ENCODE assay signal across 1 cellular context in the genomic region with DNA sequence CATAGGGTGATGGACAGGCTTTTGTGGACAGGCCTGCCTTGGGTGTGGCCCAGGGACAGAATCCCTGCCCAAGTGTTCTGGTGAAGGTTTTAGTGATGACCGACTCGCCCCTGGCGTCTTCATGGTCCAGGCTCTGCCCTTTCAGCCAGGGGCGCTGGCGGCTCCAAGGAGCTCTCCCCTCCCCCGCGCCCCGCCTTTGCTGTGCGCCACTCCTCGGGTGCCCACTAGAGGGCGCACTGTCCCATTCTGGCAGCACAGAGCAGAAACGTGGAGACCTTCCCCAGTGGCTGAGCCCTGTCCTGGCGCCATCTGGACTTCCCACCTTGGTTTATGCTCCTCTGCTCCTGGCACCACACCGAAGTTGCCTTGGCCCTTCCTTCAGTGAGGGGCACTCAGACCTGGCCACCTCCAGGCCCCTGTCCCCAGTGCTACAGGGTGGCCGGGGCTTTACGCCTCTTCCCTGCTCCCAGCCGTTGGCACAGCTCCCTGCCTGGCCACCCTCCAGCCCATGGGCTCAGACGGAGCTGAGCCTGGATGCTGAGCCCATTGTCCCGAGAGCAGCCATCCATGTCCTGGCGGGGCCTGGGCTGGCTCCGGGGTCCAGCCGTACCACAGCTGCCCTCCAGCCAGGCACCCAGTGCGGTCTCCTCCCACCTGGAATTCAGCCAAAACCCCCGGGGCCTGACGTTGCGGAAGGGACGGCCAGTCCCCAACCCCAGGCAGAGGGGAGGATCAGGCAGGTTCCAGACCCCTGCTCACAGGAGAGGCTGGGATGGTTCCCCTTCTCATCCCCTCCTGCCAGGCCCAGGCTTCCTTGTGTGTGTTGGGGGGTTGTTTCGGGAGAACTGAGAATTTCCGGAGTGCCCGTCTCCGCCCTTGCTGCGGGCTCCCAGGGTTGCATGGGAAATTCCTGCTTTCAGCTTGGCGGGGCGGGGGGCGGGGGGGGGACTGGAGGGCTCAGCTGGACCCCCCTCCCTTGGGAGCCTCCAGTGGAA.
TF ChIP-seq lines count a peak whose summit lies in the region.

No MANE protein-coding gene starts in this region.

TF ChIP-seq in GM12878, 131 proteins besides CTCF, POLR2A, EP300 and RAD21 (continued from another document and continues in another):
- TF ChIP-seq SP1 (IDR thresholded peaks at IDR 0.05; ENCODE audit: low read depth, low read length), result peak; percentile 58
- peak; percentile 79 for TF ChIP-seq GATAD2B (conservative IDR thresholded peaks at IDR 0.05; ENCODE audit: low read depth)
- no peak for TF ChIP-seq ZNF622 (IDR thresholded peaks at IDR 0.05)
- TF ChIP-seq CBX5 (IDR thresholded peaks at IDR 0.05; ENCODE audit: low read depth), result peak; percentile 85; the same call in 1 of the 2 replicates
- TF ChIP-seq MXI1 (IDR thresholded peaks at IDR 0.05; ENCODE audit: low read depth, low read length), result peak; percentile 71; the same call in 1 of the 2 replicates
- TF ChIP-seq NBN (IDR thresholded peaks at IDR 0.05), result peak; percentile 91
- TF ChIP-seq, protein P1, sequence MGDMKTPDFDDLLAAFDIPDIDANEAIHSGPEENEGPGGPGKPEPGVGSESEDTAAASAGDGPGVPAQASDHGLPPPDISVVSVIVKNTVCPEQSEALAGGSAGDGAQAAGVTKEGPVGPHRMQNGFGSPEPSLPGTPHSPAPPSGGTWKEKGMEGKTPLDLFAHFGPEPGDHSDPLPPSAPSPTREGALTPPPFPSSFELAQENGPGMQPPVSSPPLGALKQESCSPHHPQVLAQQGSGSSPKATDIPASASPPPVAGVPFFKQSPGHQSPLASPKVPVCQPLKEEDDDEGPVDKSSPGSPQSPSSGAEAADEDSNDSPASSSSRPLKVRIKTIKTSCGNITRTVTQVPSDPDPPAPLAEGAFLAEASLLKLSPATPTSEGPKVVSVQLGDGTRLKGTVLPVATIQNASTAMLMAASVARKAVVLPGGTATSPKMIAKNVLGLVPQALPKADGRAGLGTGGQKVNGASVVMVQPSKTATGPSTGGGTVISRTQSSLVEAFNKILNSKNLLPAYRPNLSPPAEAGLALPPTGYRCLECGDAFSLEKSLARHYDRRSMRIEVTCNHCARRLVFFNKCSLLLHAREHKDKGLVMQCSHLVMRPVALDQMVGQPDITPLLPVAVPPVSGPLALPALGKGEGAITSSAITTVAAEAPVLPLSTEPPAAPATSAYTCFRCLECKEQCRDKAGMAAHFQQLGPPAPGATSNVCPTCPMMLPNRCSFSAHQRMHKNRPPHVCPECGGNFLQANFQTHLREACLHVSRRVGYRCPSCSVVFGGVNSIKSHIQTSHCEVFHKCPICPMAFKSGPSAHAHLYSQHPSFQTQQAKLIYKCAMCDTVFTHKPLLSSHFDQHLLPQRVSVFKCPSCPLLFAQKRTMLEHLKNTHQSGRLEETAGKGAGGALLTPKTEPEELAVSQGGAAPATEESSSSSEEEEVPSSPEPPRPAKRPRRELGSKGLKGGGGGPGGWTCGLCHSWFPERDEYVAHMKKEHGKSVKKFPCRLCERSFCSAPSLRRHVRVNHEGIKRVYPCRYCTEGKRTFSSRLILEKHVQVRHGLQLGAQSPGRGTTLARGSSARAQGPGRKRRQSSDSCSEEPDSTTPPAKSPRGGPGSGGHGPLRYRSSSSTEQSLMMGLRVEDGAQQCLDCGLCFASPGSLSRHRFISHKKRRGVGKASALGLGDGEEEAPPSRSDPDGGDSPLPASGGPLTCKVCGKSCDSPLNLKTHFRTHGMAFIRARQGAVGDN (IDR thresholded peaks at IDR 0.05), result no peak
- no peak for TF ChIP-seq BACH1 (IDR thresholded peaks at IDR 0.05; ENCODE audit: borderline replicate concordance)
- TF ChIP-seq, protein P2, sequence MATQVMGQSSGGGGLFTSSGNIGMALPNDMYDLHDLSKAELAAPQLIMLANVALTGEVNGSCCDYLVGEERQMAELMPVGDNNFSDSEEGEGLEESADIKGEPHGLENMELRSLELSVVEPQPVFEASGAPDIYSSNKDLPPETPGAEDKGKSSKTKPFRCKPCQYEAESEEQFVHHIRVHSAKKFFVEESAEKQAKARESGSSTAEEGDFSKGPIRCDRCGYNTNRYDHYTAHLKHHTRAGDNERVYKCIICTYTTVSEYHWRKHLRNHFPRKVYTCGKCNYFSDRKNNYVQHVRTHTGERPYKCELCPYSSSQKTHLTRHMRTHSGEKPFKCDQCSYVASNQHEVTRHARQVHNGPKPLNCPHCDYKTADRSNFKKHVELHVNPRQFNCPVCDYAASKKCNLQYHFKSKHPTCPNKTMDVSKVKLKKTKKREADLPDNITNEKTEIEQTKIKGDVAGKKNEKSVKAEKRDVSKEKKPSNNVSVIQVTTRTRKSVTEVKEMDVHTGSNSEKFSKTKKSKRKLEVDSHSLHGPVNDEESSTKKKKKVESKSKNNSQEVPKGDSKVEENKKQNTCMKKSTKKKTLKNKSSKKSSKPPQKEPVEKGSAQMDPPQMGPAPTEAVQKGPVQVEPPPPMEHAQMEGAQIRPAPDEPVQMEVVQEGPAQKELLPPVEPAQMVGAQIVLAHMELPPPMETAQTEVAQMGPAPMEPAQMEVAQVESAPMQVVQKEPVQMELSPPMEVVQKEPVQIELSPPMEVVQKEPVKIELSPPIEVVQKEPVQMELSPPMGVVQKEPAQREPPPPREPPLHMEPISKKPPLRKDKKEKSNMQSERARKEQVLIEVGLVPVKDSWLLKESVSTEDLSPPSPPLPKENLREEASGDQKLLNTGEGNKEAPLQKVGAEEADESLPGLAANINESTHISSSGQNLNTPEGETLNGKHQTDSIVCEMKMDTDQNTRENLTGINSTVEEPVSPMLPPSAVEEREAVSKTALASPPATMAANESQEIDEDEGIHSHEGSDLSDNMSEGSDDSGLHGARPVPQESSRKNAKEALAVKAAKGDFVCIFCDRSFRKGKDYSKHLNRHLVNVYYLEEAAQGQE (IDR thresholded peaks at IDR 0.05; ENCODE audit: low read depth, low read length), result no peak
- TF ChIP-seq, protein P3, sequence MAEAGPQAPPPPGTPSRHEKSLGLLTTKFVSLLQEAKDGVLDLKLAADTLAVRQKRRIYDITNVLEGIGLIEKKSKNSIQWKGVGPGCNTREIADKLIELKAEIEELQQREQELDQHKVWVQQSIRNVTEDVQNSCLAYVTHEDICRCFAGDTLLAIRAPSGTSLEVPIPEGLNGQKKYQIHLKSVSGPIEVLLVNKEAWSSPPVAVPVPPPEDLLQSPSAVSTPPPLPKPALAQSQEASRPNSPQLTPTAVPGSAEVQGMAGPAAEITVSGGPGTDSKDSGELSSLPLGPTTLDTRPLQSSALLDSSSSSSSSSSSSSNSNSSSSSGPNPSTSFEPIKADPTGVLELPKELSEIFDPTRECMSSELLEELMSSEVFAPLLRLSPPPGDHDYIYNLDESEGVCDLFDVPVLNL (IDR thresholded peaks at IDR 0.05; ENCODE audit: low read depth, low read length), result peak; percentile 34; the same call in 1 of the 2 replicates
- TF ChIP-seq SMARCA5 (IDR thresholded peaks at IDR 0.05), result peak; percentile 94; the same call in 1 of the 2 replicates
- TF ChIP-seq RBBP5 (conservative IDR thresholded peaks at IDR 0.05), result no peak
- TF ChIP-seq PAX5 (IDR thresholded peaks at IDR 0.05; ENCODE audit: borderline replicate concordance, low read depth, low read length), result peak; percentile 54; the same call in 1 of the 2 replicates
- no peak for TF ChIP-seq BMI1 (IDR thresholded peaks at IDR 0.05; ENCODE audit: borderline replicate concordance)
- no peak for TF ChIP-seq SPI1 (IDR thresholded peaks at IDR 0.05; ENCODE audit: borderline replicate concordance, insufficient read depth, low read depth, low read length)
- TF ChIP-seq ZNF207 (IDR thresholded peaks at IDR 0.05; ENCODE audit: borderline replicate concordance), result 0 out of 2 replicates have a peak, but pooled peaks have one; percentile 70
- TF ChIP-seq ZBED1 (IDR thresholded peaks at IDR 0.05; ENCODE audit: borderline replicate concordance), result no peak
- TF ChIP-seq CREM (IDR thresholded peaks at IDR 0.05; ENCODE audit: low read depth), result 0 out of 2 replicates have a peak, but pooled peaks have one; percentile 32
- no peak for TF ChIP-seq CBX3 (IDR thresholded peaks at IDR 0.05; ENCODE audit: borderline replicate concordance, low read depth)
- TF ChIP-seq, protein P4, sequence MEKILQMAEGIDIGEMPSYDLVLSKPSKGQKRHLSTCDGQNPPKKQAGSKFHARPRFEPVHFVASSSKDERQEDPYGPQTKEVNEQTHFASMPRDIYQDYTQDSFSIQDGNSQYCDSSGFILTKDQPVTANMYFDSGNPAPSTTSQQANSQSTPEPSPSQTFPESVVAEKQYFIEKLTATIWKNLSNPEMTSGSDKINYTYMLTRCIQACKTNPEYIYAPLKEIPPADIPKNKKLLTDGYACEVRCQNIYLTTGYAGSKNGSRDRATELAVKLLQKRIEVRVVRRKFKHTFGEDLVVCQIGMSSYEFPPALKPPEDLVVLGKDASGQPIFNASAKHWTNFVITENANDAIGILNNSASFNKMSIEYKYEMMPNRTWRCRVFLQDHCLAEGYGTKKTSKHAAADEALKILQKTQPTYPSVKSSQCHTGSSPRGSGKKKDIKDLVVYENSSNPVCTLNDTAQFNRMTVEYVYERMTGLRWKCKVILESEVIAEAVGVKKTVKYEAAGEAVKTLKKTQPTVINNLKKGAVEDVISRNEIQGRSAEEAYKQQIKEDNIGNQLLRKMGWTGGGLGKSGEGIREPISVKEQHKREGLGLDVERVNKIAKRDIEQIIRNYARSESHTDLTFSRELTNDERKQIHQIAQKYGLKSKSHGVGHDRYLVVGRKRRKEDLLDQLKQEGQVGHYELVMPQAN (conservative IDR thresholded peaks at IDR 0.05), result 0 out of 2 replicates have a peak, but pooled peaks have one; percentile 35
- no peak for TF ChIP-seq PML (IDR thresholded peaks at IDR 0.05; ENCODE audit: low read length)
- TF ChIP-seq RCOR1 (conservative IDR thresholded peaks at IDR 0.05; ENCODE audit: low read depth, low read length), result no peak
- peak; percentile 76 for TF ChIP-seq SMC3 (IDR thresholded peaks at IDR 0.05; ENCODE audit: borderline replicate concordance, low read length)
- TF ChIP-seq CHD2 (IDR thresholded peaks at IDR 0.05; ENCODE audit: borderline replicate concordance, low read depth, low read length), result peak; percentile 90
- no peak for TF ChIP-seq TARDBP (IDR thresholded peaks at IDR 0.05; ENCODE audit: borderline replicate concordance)
- no peak for TF ChIP-seq NR2C2 (IDR thresholded peaks at IDR 0.05; ENCODE audit: borderline replicate concordance, control insufficient read depth, insufficient read length, low read depth)
- no peak for TF ChIP-seq SIX5 (IDR thresholded peaks at IDR 0.05; ENCODE audit: low read depth, low read length, severe bottlenecking)
- no peak for TF ChIP-seq NRF1 (conservative IDR thresholded peaks at IDR 0.05; ENCODE audit: low read depth, low read length)
- TF ChIP-seq RUNX3 (IDR thresholded peaks at IDR 0.05; ENCODE audit: low read length), result peak; percentile 34; the same call in 1 of the 2 replicates
- TF ChIP-seq, protein P5, sequence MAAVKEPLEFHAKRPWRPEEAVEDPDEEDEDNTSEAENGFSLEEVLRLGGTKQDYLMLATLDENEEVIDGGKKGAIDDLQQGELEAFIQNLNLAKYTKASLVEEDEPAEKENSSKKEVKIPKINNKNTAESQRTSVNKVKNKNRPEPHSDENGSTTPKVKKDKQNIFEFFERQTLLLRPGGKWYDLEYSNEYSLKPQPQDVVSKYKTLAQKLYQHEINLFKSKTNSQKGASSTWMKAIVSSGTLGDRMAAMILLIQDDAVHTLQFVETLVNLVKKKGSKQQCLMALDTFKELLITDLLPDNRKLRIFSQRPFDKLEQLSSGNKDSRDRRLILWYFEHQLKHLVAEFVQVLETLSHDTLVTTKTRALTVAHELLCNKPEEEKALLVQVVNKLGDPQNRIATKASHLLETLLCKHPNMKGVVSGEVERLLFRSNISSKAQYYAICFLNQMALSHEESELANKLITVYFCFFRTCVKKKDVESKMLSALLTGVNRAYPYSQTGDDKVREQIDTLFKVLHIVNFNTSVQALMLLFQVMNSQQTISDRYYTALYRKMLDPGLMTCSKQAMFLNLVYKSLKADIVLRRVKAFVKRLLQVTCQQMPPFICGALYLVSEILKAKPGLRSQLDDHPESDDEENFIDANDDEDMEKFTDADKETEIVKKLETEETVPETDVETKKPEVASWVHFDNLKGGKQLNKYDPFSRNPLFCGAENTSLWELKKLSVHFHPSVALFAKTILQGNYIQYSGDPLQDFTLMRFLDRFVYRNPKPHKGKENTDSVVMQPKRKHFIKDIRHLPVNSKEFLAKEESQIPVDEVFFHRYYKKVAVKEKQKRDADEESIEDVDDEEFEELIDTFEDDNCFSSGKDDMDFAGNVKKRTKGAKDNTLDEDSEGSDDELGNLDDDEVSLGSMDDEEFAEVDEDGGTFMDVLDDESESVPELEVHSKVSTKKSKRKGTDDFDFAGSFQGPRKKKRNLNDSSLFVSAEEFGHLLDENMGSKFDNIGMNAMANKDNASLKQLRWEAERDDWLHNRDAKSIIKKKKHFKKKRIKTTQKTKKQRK (IDR thresholded peaks at IDR 0.05; ENCODE audit: low read depth, low read length), result no peak
- TF ChIP-seq YY1 (IDR thresholded peaks at IDR 0.05; ENCODE audit: low read depth, low read length), result peak; percentile 87
- TF ChIP-seq, protein P6, sequence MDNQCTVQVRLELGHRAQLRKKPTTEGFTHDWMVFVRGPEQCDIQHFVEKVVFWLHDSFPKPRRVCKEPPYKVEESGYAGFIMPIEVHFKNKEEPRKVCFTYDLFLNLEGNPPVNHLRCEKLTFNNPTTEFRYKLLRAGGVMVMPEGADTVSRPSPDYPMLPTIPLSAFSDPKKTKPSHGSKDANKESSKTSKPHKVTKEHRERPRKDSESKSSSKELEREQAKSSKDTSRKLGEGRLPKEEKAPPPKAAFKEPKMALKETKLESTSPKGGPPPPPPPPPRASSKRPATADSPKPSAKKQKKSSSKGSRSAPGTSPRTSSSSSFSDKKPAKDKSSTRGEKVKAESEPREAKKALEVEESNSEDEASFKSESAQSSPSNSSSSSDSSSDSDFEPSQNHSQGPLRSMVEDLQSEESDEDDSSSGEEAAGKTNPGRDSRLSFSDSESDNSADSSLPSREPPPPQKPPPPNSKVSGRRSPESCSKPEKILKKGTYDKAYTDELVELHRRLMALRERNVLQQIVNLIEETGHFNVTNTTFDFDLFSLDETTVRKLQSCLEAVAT (IDR thresholded peaks at IDR 0.05), result peak; percentile 73
- TF ChIP-seq DPF2 (IDR thresholded peaks at IDR 0.05), result peak; percentile 80
- TF ChIP-seq ZNF24 (IDR thresholded peaks at IDR 0.05), result no peak
- TF ChIP-seq, protein P7, sequence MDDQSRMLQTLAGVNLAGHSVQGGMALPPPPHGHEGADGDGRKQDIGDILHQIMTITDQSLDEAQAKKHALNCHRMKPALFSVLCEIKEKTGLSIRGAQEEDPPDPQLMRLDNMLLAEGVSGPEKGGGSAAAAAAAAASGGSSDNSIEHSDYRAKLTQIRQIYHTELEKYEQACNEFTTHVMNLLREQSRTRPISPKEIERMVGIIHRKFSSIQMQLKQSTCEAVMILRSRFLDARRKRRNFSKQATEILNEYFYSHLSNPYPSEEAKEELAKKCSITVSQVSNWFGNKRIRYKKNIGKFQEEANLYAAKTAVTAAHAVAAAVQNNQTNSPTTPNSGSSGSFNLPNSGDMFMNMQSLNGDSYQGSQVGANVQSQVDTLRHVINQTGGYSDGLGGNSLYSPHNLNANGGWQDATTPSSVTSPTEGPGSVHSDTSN (IDR thresholded peaks at IDR 0.05; ENCODE audit: insufficient replicate concordance, low read depth, low read length), result no peak
- TF ChIP-seq, protein P8, sequence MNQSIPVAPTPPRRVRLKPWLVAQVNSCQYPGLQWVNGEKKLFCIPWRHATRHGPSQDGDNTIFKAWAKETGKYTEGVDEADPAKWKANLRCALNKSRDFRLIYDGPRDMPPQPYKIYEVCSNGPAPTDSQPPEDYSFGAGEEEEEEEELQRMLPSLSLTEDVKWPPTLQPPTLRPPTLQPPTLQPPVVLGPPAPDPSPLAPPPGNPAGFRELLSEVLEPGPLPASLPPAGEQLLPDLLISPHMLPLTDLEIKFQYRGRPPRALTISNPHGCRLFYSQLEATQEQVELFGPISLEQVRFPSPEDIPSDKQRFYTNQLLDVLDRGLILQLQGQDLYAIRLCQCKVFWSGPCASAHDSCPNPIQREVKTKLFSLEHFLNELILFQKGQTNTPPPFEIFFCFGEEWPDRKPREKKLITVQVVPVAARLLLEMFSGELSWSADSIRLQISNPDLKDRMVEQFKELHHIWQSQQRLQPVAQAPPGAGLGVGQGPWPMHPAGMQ (IDR thresholded peaks at IDR 0.05; ENCODE audit: borderline replicate concordance), result no peak
- no peak for TF ChIP-seq HDAC6 (IDR thresholded peaks at IDR 0.05; ENCODE audit: unreplicated experiment)
